In the genomic region with DNA sequence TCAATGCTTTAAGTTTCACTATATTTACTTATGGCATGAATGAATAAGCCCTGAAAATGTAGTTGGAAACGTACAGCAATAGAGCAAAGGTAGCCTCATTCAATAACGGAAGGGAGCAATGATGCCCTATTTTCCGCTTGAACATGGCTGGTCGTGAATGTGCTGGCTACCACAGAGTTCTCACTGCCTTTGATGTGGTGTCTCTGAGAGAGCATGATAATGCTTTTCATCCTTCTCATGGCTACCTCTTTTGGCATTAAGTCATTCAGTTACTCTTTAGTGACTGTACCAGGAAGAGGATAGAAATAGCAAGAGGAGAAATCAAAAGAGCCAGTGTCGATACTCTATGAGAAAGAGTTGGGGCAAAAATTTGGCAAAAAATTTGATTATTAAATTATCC, we compare ENCODE assay signal across 12 cellular contexts.
DNase-seq lines count a peak whose midpoint lies in the region; ATAC-seq and TF ChIP-seq lines count a peak whose summit lies in the region.
"Had no signal": no experiment of that assay in that cellular context is flagged by ENCODE, and none has a peak within 500 bp of the region (broad histone marks: within the 10 kb centered on the region; RNA-seq: fewer than 3 reads in every experiment).

No MANE protein-coding gene starts in this region.

- H3K27me3 ChIP-seq in tibial artery, result no peaks in the 10 kb centered on the region

- peak; percentile 66 for DNase-seq in stimulated activated naive CD4-positive, alpha-beta T cell treated with Interleukin-2 at 50 U/mL for 16 hours (lab: John Stamatoyannopoulos, UW)
- DNase-seq in stimulated activated naive CD4-positive, alpha-beta T cell (lab: John Stamatoyannopoulos, UW), result no peak
- peak; percentile 57 for DNase-seq in activated CD4-positive, alpha-beta T cell treated with anti-CD3 and anti-CD28 coated beads for 48 hours
- DNase-seq in effector CD4-positive, alpha-beta T cell, result peak; percentile 5
- DNase-seq in stimulated activated naive CD8-positive, alpha-beta T cell treated with anti-CD3 and anti-CD28 coated beads, Interleukin-15, amount 100 ng/mL, for 72 hours, result peak; percentile 57 to 69
- DNase-seq in tibial artery, result no peak
- DNase-seq: AML-193, DMS79 treated with DMSO at 0.1 percent for 48 hours, foreskin fibroblast, NCI-H2227 treated with DMSO at 0.1 percent for 48 hours had no signal

- peaks cover 26% of the 10 kb centered on the region for H3K4me1 Mint-ChIP-seq in stimulated activated naive CD8-positive, alpha-beta T cell treated with anti-CD3 and anti-CD28 coated beads, Interleukin-15, amount 100 ng/mL, for 72 hours

- TF ChIP-seq CTCF in tibial artery (IDR thresholded peaks at IDR 0.05), result no peak

- intact Hi-C loops in tibial artery (cut with DNase I; ENCODE audit: low total_unique reads), result no loop called here

- peaks cover 0 to 23% (median 0%) of the 10 kb centered on the region in 4 donors for H3K4me1 ChIP-seq in tibial artery

- H3K9me3 ChIP-seq in tibial artery, result no peaks in the 10 kb centered on the region

- H3K36me3 ChIP-seq in tibial artery, result peaks cover 0 to 9% (median 9%) of the 10 kb centered on the region in 3 donors

- H3K27me3 Mint-ChIP-seq in stimulated activated naive CD8-positive, alpha-beta T cell treated with anti-CD3 and anti-CD28 coated beads, Interleukin-15, amount 100 ng/mL, for 72 hours, result no peaks in the 10 kb centered on the region

- no peak overlapping the region for H3K4me3 ChIP-seq in tibial artery

- peak; percentile 93 for ATAC-seq in stimulated activated naive CD8-positive, alpha-beta T cell treated with anti-CD3 and anti-CD28 coated beads, Interleukin-15, amount 100 ng/mL, for 72 hours
- no peak for ATAC-seq in GM19324 (IDR thresholded peaks at IDR 0.05; ENCODE audit: low FRiP score, unreplicated experiment)
- ATAC-seq in esophagus mucosa, result no peak

- peak overlapping the region; percentile 21 to 22 for H3K4me3 Mint-ChIP-seq in stimulated activated naive CD8-positive, alpha-beta T cell treated with anti-CD3 and anti-CD28 coated beads, Interleukin-15, amount 100 ng/mL, for 72 hours

- no peak overlapping the region for H3K27ac ChIP-seq in tibial artery

- peak overlapping the region; percentile 34 to 92 for H3K27ac Mint-ChIP-seq in stimulated activated naive CD8-positive, alpha-beta T cell treated with anti-CD3 and anti-CD28 coated beads, Interleukin-15, amount 100 ng/mL, for 72 hours

- no peaks in the 10 kb centered on the region for H3K9me3 Mint-ChIP-seq in stimulated activated naive CD8-positive, alpha-beta T cell treated with anti-CD3 and anti-CD28 coated beads, Interleukin-15, amount 100 ng/mL, for 72 hours

Comparison
In these comparisons a context has a peak if more than half of its experiments do, and no peak if none do; other contexts are left out.
1. DNase-seq: peak in stimulated activated naive CD4-positive, alpha-beta T cell treated with Interleukin-2 at 50 U/mL for 16 hours (single experiment), activated CD4-positive, alpha-beta T cell treated with anti-CD3 and anti-CD28 coated beads for 48 hours (single experiment), effector CD4-positive, alpha-beta T cell (single experiment) and stimulated activated naive CD8-positive, alpha-beta T cell treated with anti-CD3 and anti-CD28 coated beads, Interleukin-15, amount 100 ng/mL, for 72 hours (2 of 2); none in stimulated activated naive CD4-positive, alpha-beta T cell (0 of 6) and tibial artery (0 of 2).